Comparison of ENCODE assay signal across 11 cellular contexts in genomic region chr13:20387441-20387971, GRCh38.
DNase-seq lines count a peak whose midpoint lies in the region; ATAC-seq and TF ChIP-seq lines count a peak whose summit lies in the region.
"Had no signal": no experiment of that assay in that cellular context is flagged by ENCODE, and none has a peak within 500 bp of the region (broad histone marks: within the 10 kb centered on the region; RNA-seq: fewer than 3 reads in every experiment).

No MANE protein-coding gene starts in this region.

- TF ChIP-seq CTCF in VCaP (conservative IDR thresholded peaks at IDR 0.05) = no peak

- H3K23ac ChIP-seq in neuronal stem cell (ENCODE audit: low read depth, low read length, poor library complexity) = no peak overlapping the region

- H2BK12ac ChIP-seq in neuronal stem cell (ENCODE audit: low read length) = no peak overlapping the region

- no peak overlapping the region for H2AK5ac ChIP-seq in neuronal stem cell (ENCODE audit: low read depth, low read length)

- H3K4me1 ChIP-seq in BLaER1 treated with 17β-estradiol and CSF1 and Interleukin-3, amounts not matched to agents 10 nM and 100 nM = peaks cover 9 to 14% (median 13%) of the 10 kb centered on the region in 10 experiments; a peak in 18 of 20 replicates
- H3K4me1 ChIP-seq in neuronal stem cell (ENCODE audit: control insufficient read depth in 2 of 2, insufficient read depth in 1 of 2, low read depth in 1 of 2, low read length in 2 of 2) = no peaks in the 10 kb centered on the region

- H3K4me3 ChIP-seq in BLaER1 treated with 17β-estradiol and CSF1 and Interleukin-3, amounts not matched to agents 10 nM and 100 nM = no peak overlapping the region
- no peak overlapping the region for H3K4me3 ChIP-seq in neuronal stem cell (ENCODE audit: low read length in 2 of 2)

- no peak overlapping the region for H4K8ac ChIP-seq in neuronal stem cell (ENCODE audit: low read depth, low read length)

- no peak overlapping the region for H3K4ac ChIP-seq in neuronal stem cell (ENCODE audit: low read length)

- H2BK15ac ChIP-seq in neuronal stem cell (ENCODE audit: low read length) = no peak overlapping the region

- no peaks in the 10 kb centered on the region for H4K20me1 ChIP-seq in BLaER1 treated with 17β-estradiol and CSF1 and Interleukin-3, amounts not matched to agents 10 nM and 100 nM

- no peak overlapping the region for H2BK5ac ChIP-seq in neuronal stem cell (ENCODE audit: low read length)

- H3K9me3 ChIP-seq in BLaER1 treated with 17β-estradiol and CSF1 and Interleukin-3, amounts not matched to agents 10 nM and 100 nM (replicated peaks in 1 of 11) = peaks cover 10 to 30% (median 19%) of the 10 kb centered on the region in 11 experiments; a peak in 20 of 22 replicates
- peaks cover 0 to 3% of the 10 kb centered on the region in 2 donors for H3K9me3 ChIP-seq in neuronal stem cell (replicated peaks in 1 of 2; ENCODE audit: control insufficient read depth in 2 of 2, insufficient read depth in 1 of 2, low read depth in 1 of 2, low read length in 2 of 2)

- no CpG with 5 or more reads among the region's 8 CpGs for WGBS in neuronal stem cell (ENCODE audit: extremely low coverage in 2 of 2, insufficient read length in 2 of 2, insufficient replicate concordance in 1 of 2), 2 donors

- H3K79me1 ChIP-seq in neuronal stem cell (ENCODE audit: low read depth, low read length) = no peaks in the 10 kb centered on the region

- no peaks in the 10 kb centered on the region for H3K36me3 ChIP-seq in BLaER1 treated with 17β-estradiol and CSF1 and Interleukin-3, amounts not matched to agents 10 nM and 100 nM
- H3K36me3 ChIP-seq in neuronal stem cell (replicated peaks in 1 of 2; ENCODE audit: control insufficient read depth in 2 of 2, insufficient read depth in 2 of 2, low read length in 2 of 2) = no peaks in the 10 kb centered on the region

- DNase-seq in KG1 (lab: John Stamatoyannopoulos, UW) = peak; percentile 34
- DNase-seq in kidney glomerular epithelial cell (lab: John Stamatoyannopoulos, UW) = peak; percentile 28
- no peak for DNase-seq in SHP77 (lab: John Stamatoyannopoulos, UW)
- no peak for DNase-seq in T-helper 9 cell
- DNase-seq in neuronal stem cell (ENCODE audit: low spot score) = no peak
- DNase-seq: central memory CD4-positive, alpha-beta T cell; NCI-H2171 treated with DMSO at 0.1 percent for 48 hours; retina had no signal

- no peak overlapping the region for H2BK120ac ChIP-seq in neuronal stem cell (ENCODE audit: low read depth, low read length)

- H3K14ac ChIP-seq in neuronal stem cell (ENCODE audit: low read length) = no peak overlapping the region

- H4K91ac ChIP-seq in neuronal stem cell (ENCODE audit: low read depth, low read length, poor library complexity) = no peak overlapping the region

- no peak overlapping the region for H3K18ac ChIP-seq in neuronal stem cell (ENCODE audit: low read length)

- no peak overlapping the region; a peak in 1 of 22 replicates for H3K9ac ChIP-seq in BLaER1 treated with 17β-estradiol and CSF1 and Interleukin-3, amounts not matched to agents 10 nM and 100 nM
- H3K9ac ChIP-seq in neuronal stem cell (ENCODE audit: low read depth, low read length, poor library complexity) = no peak overlapping the region

- no peak for ATAC-seq in GM18870 (IDR thresholded peaks at IDR 0.05; ENCODE audit: unreplicated experiment)

- H3K4me2 ChIP-seq in BLaER1 treated with 17β-estradiol and CSF1 and Interleukin-3, amounts not matched to agents 10 nM and 100 nM = peak overlapping the region in 10 of 11 experiments; percentile 34 to 62 (median 58); a peak in 17 of 22 replicates
- H3K4me2 ChIP-seq in neuronal stem cell (ENCODE audit: insufficient read depth, low read length, poor library complexity, severe bottlenecking) = no peak overlapping the region

- H2AFZ ChIP-seq in neuronal stem cell (ENCODE audit: low read length) = no peak overlapping the region

- H3K27ac ChIP-seq in BLaER1 treated with 17β-estradiol and CSF1 and Interleukin-3, amounts not matched to agents 10 nM and 100 nM = peak overlapping the region in 3 of 11 experiments; percentile 1 to 58 (median 34); a peak in 2 of 22 replicates
- H3K27ac ChIP-seq in VCaP (0 out of 2 replicates have a peak overlapping the region, but pooled peaks have one; percentile 7), neuronal stem cell (replicated peaks; ENCODE audit: low read length) (no peak overlapping the region)

- H3K27me3 ChIP-seq in BLaER1 treated with 17β-estradiol and CSF1 and Interleukin-3, amounts not matched to agents 10 nM and 100 nM = no peaks in the 10 kb centered on the region; a peak in 1 of 22 replicates
- H3K27me3 ChIP-seq in neuronal stem cell (ENCODE audit: control insufficient read depth in 3 of 3, insufficient read depth in 3 of 3, low read depth in 1 of 3, low read length in 3 of 3) = no peaks in the 10 kb centered on the region

Comparison
In these comparisons a context has a peak if more than half of its experiments do, and no peak if none do; other contexts are left out.
1. DNase-seq: peak in KG1 (single experiment) and kidney glomerular epithelial cell (single experiment); none in SHP77 (0 of 2), T-helper 9 cell (single experiment) and neuronal stem cell (single experiment).